In the genomic region with DNA sequence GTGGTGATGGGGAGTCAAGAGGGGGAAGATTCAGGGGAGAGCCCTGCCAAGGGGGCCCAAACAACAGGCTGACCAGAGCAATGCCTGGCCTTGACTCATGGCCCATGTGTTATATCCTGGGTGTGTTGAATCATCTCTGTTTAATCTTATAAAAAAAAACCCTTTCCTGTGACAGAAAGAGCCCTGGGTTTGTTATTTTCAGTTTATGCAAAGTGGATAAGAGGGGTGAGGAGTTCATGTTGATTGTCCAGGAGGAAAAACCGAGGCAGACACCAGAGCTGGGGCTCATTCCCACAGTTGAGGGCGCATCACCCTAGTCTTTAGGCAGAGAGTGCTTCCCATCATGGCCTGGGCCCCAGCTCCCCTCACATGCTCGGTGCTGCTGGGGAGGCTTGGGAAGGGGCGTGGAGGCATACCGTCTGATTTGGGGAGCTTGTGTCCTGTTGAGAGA, we compare ENCODE assay signal across 11 cellular contexts. TPM values are rescaled to one million over a fixed set of nuclear protein-coding genes. Genes with fewer than 3 reads are reported as not detected.
DNase-seq lines count a peak whose midpoint lies in the region; ATAC-seq and TF ChIP-seq lines count a peak whose summit lies in the region.
"Had no signal": no experiment of that assay in that cellular context is flagged by ENCODE, and none has a peak within 500 bp of the region (broad histone marks: within the 10 kb centered on the region; RNA-seq: fewer than 3 reads in every experiment).

No MANE protein-coding gene starts in this region.

- ATAC-seq in activated T-helper 17 cell treated with anti-CD3 and anti-CD28 coated beads, Interleukin-2, amount 50 U/mL, for 72 hours (replicated peaks): peak; percentile 75
- ATAC-seq in HG03565 (IDR thresholded peaks at IDR 0.05; ENCODE audit: unreplicated experiment): no peak

- no peak for TF ChIP-seq CTCF in HFFc6 (IDR thresholded peaks at IDR 0.05)

- peak overlapping the region; percentile 59 for H3K4me3 Mint-ChIP-seq in HFFc6
- H3K4me3 Mint-ChIP-seq in activated T-helper 17 cell treated with anti-CD3 and anti-CD28 coated beads, Interleukin-2, amount 50 U/mL, for 72 hours: peak overlapping the region; percentile 70

- DNase-seq in CD1c-positive myeloid dendritic cell (ENCODE audit: extremely low spot score) (peak; percentile 30), HFFc6 (peak; percentile 67), kidney tubule cell (ENCODE audit: low spot score) (peak; percentile 62), ACHN (no peak), DMS53 treated with DMSO at 0.1 percent for 48 hours (lab: John Stamatoyannopoulos, UW; ENCODE audit: unreplicated experiment) (no peak), DMS 273 treated with DMSO at 0.1 percent for 48 hours (lab: John Stamatoyannopoulos, UW) (no peak)
- DNase-seq: glutamatergic neuron, spleen, WERI-Rb-1 had no signal

- peaks cover 78% of the 10 kb centered on the region for H3K4me1 Mint-ChIP-seq in HFFc6 (ENCODE audit: low read depth)
- H3K4me1 Mint-ChIP-seq in activated T-helper 17 cell treated with anti-CD3 and anti-CD28 coated beads, Interleukin-2, amount 50 U/mL, for 72 hours: peaks cover 24% of the 10 kb centered on the region

- in situ Hi-C loops in ACHN (cut with HindIII; ENCODE audit: low pct_ligation_motif_present, low pct_unique_long_range_greater_than_20kb, low sequenced_read_pairs): no loop called here

- no peaks in the 10 kb centered on the region for H3K9me3 Mint-ChIP-seq in HFFc6
- H3K9me3 Mint-ChIP-seq in activated T-helper 17 cell treated with anti-CD3 and anti-CD28 coated beads, Interleukin-2, amount 50 U/mL, for 72 hours: no peaks in the 10 kb centered on the region

- peaks cover 2% of the 10 kb centered on the region; the same call in 1 of the 2 replicates for H3K36me3 Mint-ChIP-seq in HFFc6 (ENCODE audit: low read depth)
- H3K36me3 Mint-ChIP-seq in activated T-helper 17 cell treated with anti-CD3 and anti-CD28 coated beads, Interleukin-2, amount 50 U/mL, for 72 hours (ENCODE audit: low read depth): no peaks in the 10 kb centered on the region

- H3K27me3 Mint-ChIP-seq in HFFc6 (ENCODE audit: insufficient read depth): no peaks in the 10 kb centered on the region
- no peaks in the 10 kb centered on the region for H3K27me3 Mint-ChIP-seq in activated T-helper 17 cell treated with anti-CD3 and anti-CD28 coated beads, Interleukin-2, amount 50 U/mL, for 72 hours

- H3K27ac Mint-ChIP-seq in HFFc6: peak overlapping the region; percentile 91
- H3K27ac Mint-ChIP-seq in activated T-helper 17 cell treated with anti-CD3 and anti-CD28 coated beads, Interleukin-2, amount 50 U/mL, for 72 hours: peak overlapping the region; percentile 80

RNA-seq across cellular contexts. Expression of gene IL37, which starts 30.9 kb away (rescaled TPM):
- not detected for total RNA-seq in HFFc6 (2021; fragmentation: NEBNext Ultra II Directional; extraction: Animal tissue kit (Norgen Biotek cat#: 25700))
- total RNA-seq in activated T-helper 17 cell treated with anti-CD3 and anti-CD28 coated beads, Interleukin-2, amount 50 U/mL, for 72 hours: under 1 TPM in 1 of 2 donors, not detected in 1; 0.78 TPM
- total RNA-seq: spleen had no signal

RNA-seq across cellular contexts. Expression of gene IL1B, which starts 43.5 kb away (rescaled TPM):
- total RNA-seq in HFFc6 (2021; fragmentation: NEBNext Ultra II Directional; extraction: Animal tissue kit (Norgen Biotek cat#: 25700)): 1 to 10 TPM; 1.3 to 7.7 (median 6.0) TPM
- total RNA-seq in activated T-helper 17 cell treated with anti-CD3 and anti-CD28 coated beads, Interleukin-2, amount 50 U/mL, for 72 hours: under 1 TPM in 1 of 2 donors, not detected in 1; 0.40 TPM

Comparison
In these comparisons a context has a peak if more than half of its experiments do, and no peak if none do; other contexts are left out.
1. DNase-seq: peak in CD1c-positive myeloid dendritic cell (single experiment), HFFc6 (single experiment) and kidney tubule cell (single experiment); none in ACHN (single experiment), DMS53 treated with DMSO at 0.1 percent for 48 hours (single experiment) and DMS 273 treated with DMSO at 0.1 percent for 48 hours (single experiment).